Comparison of ENCODE assay signal across 8 cellular contexts in genomic region chr16:8103649-8104289, GRCh38.
"Had no signal": no experiment of that assay in that cellular context is flagged by ENCODE, and none has a peak within 500 bp of the region (broad histone marks: within the 10 kb centered on the region; RNA-seq: fewer than 3 reads in every experiment).

No MANE protein-coding gene starts in this region.

- H3K27ac ChIP-seq: GM23248, HL-60 had no signal

- H2AFZ ChIP-seq: GM23248 had no signal

- H3K4me1 ChIP-seq: HAP-1 had no signal

- DNase-seq: GM23248, GOT3, H7, HFFc6 had no signal

- H3K4me3 ChIP-seq: GM23248, HAP-1 had no signal

- H3K9me3 ChIP-seq: HAP-1 had no signal

- FAIRE-seq: HepG2 had no signal

- ATAC-seq: HCT116, HepG2 had no signal

- H3K9ac ChIP-seq: GM23248 had no signal

- H3K36me3 ChIP-seq: HAP-1 had no signal
